In genomic region chr17:8231701-8232100, GRCh38 we compare ENCODE assay signal across 2 cellular contexts.
TF ChIP-seq lines count a peak whose summit lies in the region.

No MANE protein-coding gene starts in this region.

TF ChIP-seq in IMR-90, 13 proteins besides CTCF, POLR2A, EP300 and RAD21:
- TF ChIP-seq FOS (IDR thresholded peaks at IDR 0.05; ENCODE audit: low read depth, low read length) (no peak), CHD1 (IDR thresholded peaks at IDR 0.05; ENCODE audit: low read depth, low read length) (no peak), MAFK (IDR thresholded peaks at IDR 0.05; ENCODE audit: low read depth, low read length) (no peak), RCOR1 (IDR thresholded peaks at IDR 0.05; ENCODE audit: insufficient replicate concordance, low read length) (no peak), CEBPB (IDR thresholded peaks at IDR 0.05; ENCODE audit: low read depth, low read length) (no peak), MXI1 (IDR thresholded peaks at IDR 0.05; ENCODE audit: borderline replicate concordance, low read depth, low read length) (no peak)

TF ChIP-seq in endothelial cell of umbilical vein, 7 proteins besides CTCF, POLR2A, EP300 and RAD21:
- TF ChIP-seq POLR2AphosphoS5 (IDR thresholded peaks at IDR 0.05; ENCODE audit: insufficient read depth, low read depth, low read length) = no peak
- TF ChIP-seq JUN (IDR thresholded peaks at IDR 0.05; ENCODE audit: borderline replicate concordance, insufficient read depth, insufficient read length, low read depth) = no peak
- no peak for TF ChIP-seq GATA2 (IDR thresholded peaks at IDR 0.05; ENCODE audit: insufficient read depth, insufficient read length, low read depth, low read length)
- no peak for TF ChIP-seq EZH2 (IDR thresholded peaks at IDR 0.05; ENCODE audit: borderline replicate concordance, low read depth, low read length, severe bottlenecking)
- TF ChIP-seq MYC (IDR thresholded peaks at IDR 0.05; ENCODE audit: low read depth, low read length) = no peak
- TF ChIP-seq, protein P1, sequence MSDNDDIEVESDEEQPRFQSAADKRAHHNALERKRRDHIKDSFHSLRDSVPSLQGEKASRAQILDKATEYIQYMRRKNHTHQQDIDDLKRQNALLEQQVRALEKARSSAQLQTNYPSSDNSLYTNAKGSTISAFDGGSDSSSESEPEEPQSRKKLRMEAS (IDR thresholded peaks at IDR 0.05; ENCODE audit: insufficient read depth, insufficient read length) = no peak
- no peak for TF ChIP-seq FOS (IDR thresholded peaks at IDR 0.05; ENCODE audit: borderline replicate concordance, insufficient read depth, low read length)
